ENCODE assay signal across 17 cellular contexts in genomic region chr17:6276711-6277110, GRCh38.
DNase-seq lines count a peak whose midpoint lies in the region; ATAC-seq and TF ChIP-seq lines count a peak whose summit lies in the region.
"Had no signal": no experiment of that assay in that cellular context is flagged by ENCODE, and none has a peak within 500 bp of the region (broad histone marks: within the 10 kb centered on the region; RNA-seq: fewer than 3 reads in every experiment).

No MANE protein-coding gene starts in this region.

- peaks cover 5% of the 10 kb centered on the region for H3K4me1 Mint-ChIP-seq in GM23338
- H3K4me1 Mint-ChIP-seq: CD8-positive, alpha-beta memory T cell had no signal

- no peaks in the 10 kb centered on the region; the same call in 1 of the 2 replicates for H3K9me2 ChIP-seq in GM23338 (ENCODE audit: insufficient read depth)
- no peaks in the 10 kb centered on the region for H3K9me2 ChIP-seq in PC-3 (replicated peaks; ENCODE audit: low read length)

- H3K4me1 ChIP-seq in GM23338 (ENCODE audit: insufficient read depth) (no peaks in the 10 kb centered on the region), PC-3 (ENCODE audit: insufficient read depth, low read length) (peaks cover 4% of the 10 kb centered on the region; the same call in 1 of the 2 replicates)
- H3K4me1 ChIP-seq: BLaER1 had no signal

- DNase-seq in ELR (ENCODE audit: low read depth) (peak; percentile 6), GM23338 (ENCODE audit: low spot score) (peak; percentile 65), PC-3 (no peak), iPS-NIHi11 (ENCODE audit: low spot score) (peak; percentile 44), kidney glomerular epithelial cell (lab: John Stamatoyannopoulos, UW) (no peak), T-helper 1 cell (no peak), NCI-H1092 (lab: John Stamatoyannopoulos, UW) (no peak)
- DNase-seq: CD8-positive, alpha-beta memory T cell; KBM-7; MG63; NCI-H187; NCI-H510A; Right ventricle myocardium superior had no signal

- H2AFZ ChIP-seq in GM23338 = peak overlapping the region; percentile 74; the same call in 1 of the 2 replicates
- no peak overlapping the region for H2AFZ ChIP-seq in PC-3 (ENCODE audit: low read length)

- peaks cover under 1% of the 10 kb centered on the region for H3K27me3 Mint-ChIP-seq in GM23338 (ENCODE audit: insufficient read depth, low read depth, poor library complexity)

- H3K79me2 ChIP-seq in GM23338 (replicated peaks; ENCODE audit: insufficient read depth) = no peaks in the 10 kb centered on the region
- H3K79me2 ChIP-seq in PC-3 (ENCODE audit: low read length) = no peaks in the 10 kb centered on the region

- H3K36me3 Mint-ChIP-seq in GM23338 (ENCODE audit: low read depth) = no peaks in the 10 kb centered on the region
- H3K36me3 Mint-ChIP-seq: CD8-positive, alpha-beta memory T cell had no signal

- no TSS peak for BruUV-seq in PC-3 (replicated peaks; lab: Mats Ljungman, UMichigan)

- no peaks in the 10 kb centered on the region; the same call in 2 of the 3 replicates for H3K9me3 Mint-ChIP-seq in GM23338
- H3K9me3 Mint-ChIP-seq: CD8-positive, alpha-beta memory T cell; T-helper 1 cell treated with Interleukin-12 subunit alpha and Interleukin-12 subunit beta and Interleukin-4 antibody, amounts not matched to agents 30 μg/mL and 1 μg/mL, for 36 hours had no signal

- H3K9ac ChIP-seq in PC-3 (ENCODE audit: low read length) = no peak overlapping the region
- H3K9ac ChIP-seq: BLaER1 had no signal

- H3K27me3 ChIP-seq in GM23338 (ENCODE audit: insufficient read depth) = no peaks in the 10 kb centered on the region
- H3K27me3 ChIP-seq in PC-3 (ENCODE audit: low read length) = no peaks in the 10 kb centered on the region
- H3K27me3 ChIP-seq: BLaER1, MG63 had no signal

- H3K4me3 Mint-ChIP-seq in GM23338 = no peak overlapping the region
- H3K4me3 Mint-ChIP-seq: CD8-positive, alpha-beta memory T cell; T-helper 1 cell treated with Interleukin-12 subunit alpha and Interleukin-12 subunit beta and Interleukin-4 antibody, amounts not matched to agents 30 μg/mL and 1 μg/mL, for 36 hours had no signal

- CTCF ChIA-PET in PC-3 (lab: Charles Lee) = no interaction called here

- no peak overlapping the region for H3K27ac Mint-ChIP-seq in GM23338
- H3K27ac Mint-ChIP-seq: CD8-positive, alpha-beta memory T cell; T-helper 1 cell treated with Interleukin-12 subunit alpha and Interleukin-12 subunit beta and Interleukin-4 antibody, amounts not matched to agents 30 μg/mL and 1 μg/mL, for 36 hours had no signal

- ATAC-seq in GM23338 = peak; percentile 32; the same call in 1 of the 3 replicates
- ATAC-seq in PC-3 = no peak
- ATAC-seq: SK-N-SH treated with all-trans-retinoic acid at 6 μM for 48 hours had no signal

- POLR2A ChIA-PET in PC-3 (lab: Charles Lee; ENCODE audit: unreplicated experiment) = no interaction called here

- H3K4me3 ChIP-seq in GM23338 (no peak overlapping the region), PC-3 (ENCODE audit: low read length) (no peak overlapping the region)
- H3K4me3 ChIP-seq: BLaER1, MG63 had no signal

- no peaks in the 10 kb centered on the region for H3K9me3 ChIP-seq in PC-3 (ENCODE audit: low read length)
- H3K9me3 ChIP-seq: BLaER1, MG63 had no signal

- H3K36me3 ChIP-seq in GM23338 (ENCODE audit: insufficient read depth) (no peaks in the 10 kb centered on the region), PC-3 (ENCODE audit: low read depth, low read length) (no peaks in the 10 kb centered on the region)
- H3K36me3 ChIP-seq: BLaER1, MG63 had no signal

- TF ChIP-seq CTCF in GM23338 (conservative IDR thresholded peaks at IDR 0.05; ENCODE audit: low read depth in 2 of 2) (peak; percentile 66 to 67), PC-3 (conservative IDR thresholded peaks at IDR 0.05; ENCODE audit: low read depth, low read length) (peak; percentile 32; the same call in 1 of the 2 replicates)

- H3K27ac ChIP-seq in GM23338 (ENCODE audit: low read depth) = no peak overlapping the region
- no peak overlapping the region for H3K27ac ChIP-seq in PC-3 (ENCODE audit: low read length)
- H3K27ac ChIP-seq: BLaER1, HL-60 had no signal

- H3F3A ChIP-seq in GM23338 (replicated peaks; ENCODE audit: low read depth) (no peaks in the 10 kb centered on the region), PC-3 (ENCODE audit: low read length, unreplicated experiment) (no peaks in the 10 kb centered on the region)

- H3K4me2 ChIP-seq in GM23338 (no peak overlapping the region), PC-3 (ENCODE audit: low read length) (no peak overlapping the region)
- H3K4me2 ChIP-seq: BLaER1 had no signal

- H4K20me1 ChIP-seq in GM23338 (replicated peaks; ENCODE audit: insufficient read depth) (no peaks in the 10 kb centered on the region), PC-3 (ENCODE audit: low read length) (no peaks in the 10 kb centered on the region)
- H4K20me1 ChIP-seq: BLaER1 had no signal

- intact Hi-C loops in PC-3 (cut with micrococcal nuclease) = no loop called here

TF ChIP-seq in GM23338, 12 proteins besides CTCF, POLR2A, EP300 and RAD21:
- TF ChIP-seq EZH2phosphoT487 (IDR thresholded peaks at IDR 0.05; ENCODE audit: unreplicated experiment) = no peak

Comparison
In these comparisons a context has a peak if more than half of its experiments do, and no peak if none do; other contexts are left out.
1. DNase-seq: peak in ELR (single experiment), GM23338 (single experiment) and iPS-NIHi11 (single experiment); none in PC-3 (single experiment), kidney glomerular epithelial cell (single experiment), T-helper 1 cell (0 of 5) and NCI-H1092 (single experiment).